8 cellular contexts compared by ENCODE assay signal in genomic region chr6:107460074-107460631, GRCh38. TPM values are rescaled to one million over a fixed set of nuclear protein-coding genes. Genes with fewer than 3 reads are reported as not detected.
DNase-seq lines count a peak whose midpoint lies in the region; ATAC-seq and TF ChIP-seq lines count a peak whose summit lies in the region.

No MANE protein-coding gene starts in this region.

- no peak for ATAC-seq in HG02840 (IDR thresholded peaks at IDR 0.05; ENCODE audit: low FRiP score, unreplicated experiment)

- no peaks in the 10 kb centered on the region for H3K36me3 ChIP-seq in SK-N-MC (ENCODE audit: insufficient read depth, low read length)
- no peaks in the 10 kb centered on the region for H3K36me3 ChIP-seq in esophagus (ENCODE audit: control insufficient read depth in 2 of 2, insufficient read depth in 2 of 2, low read length in 1 of 2)

- H3K9me3 Mint-ChIP-seq in osteocyte (ENCODE audit: unreplicated experiment): no peaks in the 10 kb centered on the region

- DNase-seq in DMS79 treated with DMSO at 0.1 percent for 48 hours (lab: John Stamatoyannopoulos, UW) (peak; percentile 67), DMS79 (lab: John Stamatoyannopoulos, UW) (no peak), SK-N-MC (ENCODE audit: low read depth, low spot score) (no peak), osteocyte (ENCODE audit: extremely low spot score, unreplicated experiment) (no peak), SHP77 (lab: John Stamatoyannopoulos, UW) (no peak), HuH-7.5 (ENCODE audit: low spot score) (no peak)

- WGBS in esophagus, 2 donors: 33% methylated on average over 22 of the region's 22 CpGs

- no peaks in the 10 kb centered on the region for H3K27me3 ChIP-seq in esophagus (ENCODE audit: control insufficient read depth in 1 of 2, insufficient read depth in 2 of 2, low read length in 2 of 2)

- TF ChIP-seq CTCF in osteocyte (IDR thresholded peaks at IDR 0.05): no peak

- peak overlapping the region; percentile 94 for H3K27ac Mint-ChIP-seq in osteocyte (ENCODE audit: unreplicated experiment)

- H3K27me3 Mint-ChIP-seq in osteocyte (ENCODE audit: unreplicated experiment): peaks cover 4% of the 10 kb centered on the region

- no peaks in the 10 kb centered on the region for H3K9me3 ChIP-seq in SK-N-MC (ENCODE audit: low read depth, low read length)
- peaks cover 0 to 3% of the 10 kb centered on the region in 2 donors for H3K9me3 ChIP-seq in esophagus (ENCODE audit: control insufficient read depth in 2 of 2, insufficient read depth in 1 of 2, low read depth in 1 of 2, low read length in 1 of 2)

- H3K4me1 Mint-ChIP-seq in osteocyte (ENCODE audit: unreplicated experiment): peaks cover 16% of the 10 kb centered on the region

- H3K4me3 Mint-ChIP-seq in osteocyte (ENCODE audit: unreplicated experiment): peak overlapping the region; percentile 97

- no peaks in the 10 kb centered on the region for H3K36me3 Mint-ChIP-seq in osteocyte (ENCODE audit: unreplicated experiment)

- no peak overlapping the region for H3K27ac ChIP-seq in SK-N-MC
- peak overlapping the region; percentile 82 to 95 for H3K27ac ChIP-seq in esophagus (ENCODE audit: low read depth in 2 of 2, low read length in 1 of 2)

- peak overlapping the region; percentile 81 for H3K9ac ChIP-seq in SK-N-MC (ENCODE audit: insufficient read length)

- H3K4me1 ChIP-seq in esophagus (ENCODE audit: control insufficient read depth in 2 of 2, insufficient read depth in 2 of 2, low read length in 1 of 2): no peaks in the 10 kb centered on the region

- peak overlapping the region; percentile 99 for H3K4me3 ChIP-seq in SK-N-MC
- H3K4me3 ChIP-seq in esophagus (ENCODE audit: low read depth in 1 of 2, low read length in 2 of 2): peak overlapping the region; percentile 97 to 99

RNA-seq across cellular contexts. Expression of gene PDSS2, which starts 0.8 kb away (rescaled TPM):
- 1 to 10 TPM; 3.6 to 7.3 TPM for polyA plus RNA-seq in esophagus
- 10.3 and 12.4 TPM in 2 replicates for total RNA-seq in osteocyte

RNA-seq across cellular contexts. Expression of gene SOBP, which starts 29.8 kb away (rescaled TPM):
- under 1 TPM; 0.59 to 0.84 TPM for polyA plus RNA-seq in esophagus
- 6.1 and 7.4 TPM in 2 replicates for total RNA-seq in osteocyte
